11 cellular contexts compared by ENCODE assay signal in the genomic region with DNA sequence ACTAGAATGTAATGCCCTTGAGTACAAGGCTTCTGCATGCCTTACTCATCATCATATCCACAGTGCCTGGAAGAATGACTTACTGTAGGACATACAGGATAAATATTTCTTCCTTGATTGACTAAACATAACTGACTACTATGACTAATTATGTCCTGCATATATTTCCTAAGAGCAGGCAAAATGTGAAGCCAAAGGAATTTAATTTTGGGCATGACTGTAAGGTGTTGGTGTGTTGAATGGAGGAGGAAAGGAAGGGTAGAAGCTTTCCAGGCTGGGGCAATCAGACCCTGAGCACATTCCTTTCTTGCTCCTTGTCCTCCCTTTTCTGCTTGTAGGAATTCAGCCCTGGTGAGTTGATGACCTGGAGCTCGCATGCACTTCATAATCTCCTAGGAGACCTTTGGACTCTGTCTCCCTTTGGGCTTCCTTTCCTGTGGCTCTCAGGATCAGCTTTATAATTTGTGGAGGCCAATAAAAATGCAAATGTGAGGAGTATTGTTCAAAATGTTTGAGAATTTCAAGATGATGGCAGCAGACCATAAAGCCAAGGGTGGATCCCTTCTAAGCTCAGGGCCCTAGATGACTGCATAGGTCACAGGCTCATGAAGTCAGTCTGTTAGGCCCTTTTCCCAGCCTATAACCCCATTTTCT.
A peak's percentile ranks its signal among the peaks of the same experiment; 100 is the strongest.
DNase-seq lines count a peak whose midpoint lies in the region; ATAC-seq and TF ChIP-seq lines count a peak whose summit lies in the region.
"Had no signal": no experiment of that assay in that cellular context is flagged by ENCODE, and none has a peak within 500 bp of the region (broad histone marks: within the 10 kb centered on the region; RNA-seq: fewer than 3 reads in every experiment).

No MANE protein-coding gene starts in this region.

- no peaks in the 10 kb centered on the region for H3K36me3 ChIP-seq in left ventricle myocardium inferior
- no peaks in the 10 kb centered on the region for H3K36me3 ChIP-seq in right atrium auricular region
- no peaks in the 10 kb centered on the region for H3K36me3 ChIP-seq in hepatocyte (replicated peaks; ENCODE audit: insufficient read depth, low read depth)

- H3K36me3 Mint-ChIP-seq in WTC11, result no peaks in the 10 kb centered on the region
- H3K36me3 Mint-ChIP-seq: memory B cell had no signal

- H3K9me3 Mint-ChIP-seq in WTC11, result peaks cover 7% of the 10 kb centered on the region; the same call in 1 of the 2 replicates
- H3K9me3 Mint-ChIP-seq: memory B cell had no signal

- H3K4me3 Mint-ChIP-seq in WTC11, result no peak overlapping the region
- H3K4me3 Mint-ChIP-seq: memory B cell had no signal

- no peaks in the 10 kb centered on the region for H3K4me1 ChIP-seq in left ventricle myocardium inferior
- peaks cover 0 to 4% of the 10 kb centered on the region in 2 donors for H3K4me1 ChIP-seq in right atrium auricular region
- peaks cover 15% of the 10 kb centered on the region for H3K4me1 ChIP-seq in hepatocyte (ENCODE audit: insufficient read depth)

- H3K79me2 ChIP-seq in hepatocyte, result no peaks in the 10 kb centered on the region

- no peaks in the 10 kb centered on the region for H3K9me2 ChIP-seq in hepatocyte (replicated peaks; ENCODE audit: insufficient read depth)

- H2AFZ ChIP-seq in hepatocyte, result no peak overlapping the region

- intact Hi-C loops in left ventricle myocardium inferior (cut with micrococcal nuclease), result no loop called here

- no peaks in the 10 kb centered on the region for H4K20me1 ChIP-seq in hepatocyte (ENCODE audit: insufficient read depth, poor library complexity, severe bottlenecking)

- POLR2A ChIA-PET in WTC11 (lab: Charles Lee), result no interaction called here

- peaks cover 8% of the 10 kb centered on the region for H3K4me1 Mint-ChIP-seq in WTC11

- no peak for TF ChIP-seq CTCF in left ventricle myocardium inferior (IDR thresholded peaks at IDR 0.05; ENCODE audit: borderline replicate concordance)
- TF ChIP-seq CTCF in right atrium auricular region (IDR thresholded peaks at IDR 0.05), result no peak
- TF ChIP-seq CTCF in hepatocyte (IDR thresholded peaks at IDR 0.05; ENCODE audit: poor library complexity), result no peak
- TF ChIP-seq CTCF in WTC11 (IDR thresholded peaks at IDR 0.05), result no peak

- CTCF ChIA-PET in WTC11 (lab: Charles Lee), result interaction anchor here (1.3 to 1.7 kb wide), 2 partner anchors 18 to 156 kb away, joined by 4 to 5 read pairs; no protein-coding TSS in a partner anchor

- 65% methylated on average over 1 of the region's 1 CpG for WGBS in hepatocyte (ENCODE audit: low lambda C conversion rate, missing lambda C conversion rate)

- no peak overlapping the region for H3K4me3 ChIP-seq in left ventricle myocardium inferior
- H3K4me3 ChIP-seq in right atrium auricular region, result no peak overlapping the region
- no peak overlapping the region for H3K4me3 ChIP-seq in hepatocyte

- H3K27ac Mint-ChIP-seq in WTC11, result no peak overlapping the region
- H3K27ac Mint-ChIP-seq: memory B cell had no signal

- no peaks in the 10 kb centered on the region for H3K27me3 Mint-ChIP-seq in WTC11 (ENCODE audit: low read depth)

- no peak overlapping the region for H3K4me2 ChIP-seq in hepatocyte

- H3K9me3 ChIP-seq in left ventricle myocardium inferior (replicated peaks) (no peaks in the 10 kb centered on the region), right atrium auricular region (no peaks in the 10 kb centered on the region), hepatocyte (ENCODE audit: low read depth) (no peaks in the 10 kb centered on the region)

- ATAC-seq in WTC11 (no peak; the same call in 1 of the 2 replicates), GM18873 (IDR thresholded peaks at IDR 0.05; ENCODE audit: low FRiP score, unreplicated experiment) (no peak)

- no peaks in the 10 kb centered on the region for H3K27me3 ChIP-seq in left ventricle myocardium inferior (ENCODE audit: low read depth)
- no peaks in the 10 kb centered on the region for H3K27me3 ChIP-seq in right atrium auricular region
- no peaks in the 10 kb centered on the region for H3K27me3 ChIP-seq in hepatocyte

- no peak for DNase-seq in left ventricle myocardium inferior
- no peak for DNase-seq in right atrium auricular region (ENCODE audit: low spot score)
- peak; percentile 27 for DNase-seq in amniotic stem cell (lab: John Stamatoyannopoulos, UW)
- peak; percentile 34 for DNase-seq in hepatocyte (ENCODE audit: low spot score)
- no peak for DNase-seq in RPMI8226
- no peak for DNase-seq in WTC11 (ENCODE audit: low spot score)
- DNase-seq in activated CD4-positive, alpha-beta T cell treated with anti-CD3 and anti-CD28 coated beads, Interleukin-2, amount 50 U/mL, for 4 hours, result no peak
- DNase-seq: ACHN, anterior cingulate cortex had no signal

- H3K27ac ChIP-seq in left ventricle myocardium inferior (replicated peaks) (peak overlapping the region; percentile 16), right atrium auricular region (peak overlapping the region in 1 of 2 donors; percentile 34), hepatocyte (peak overlapping the region; percentile 73)

TF ChIP-seq in WTC11, 78 proteins besides CTCF, POLR2A, EP300 and RAD21:
- no peak for TF ChIP-seq SP1 (CRISPR knock-in tag; conservative IDR thresholded peaks at IDR 0.05)
- no peak for TF ChIP-seq SMAD4 (CRISPR knock-in tag; IDR thresholded peaks at IDR 0.05)
- TF ChIP-seq ZNF423 (CRISPR knock-in tag; IDR thresholded peaks at IDR 0.05), result no peak
- TF ChIP-seq, protein P1, sequence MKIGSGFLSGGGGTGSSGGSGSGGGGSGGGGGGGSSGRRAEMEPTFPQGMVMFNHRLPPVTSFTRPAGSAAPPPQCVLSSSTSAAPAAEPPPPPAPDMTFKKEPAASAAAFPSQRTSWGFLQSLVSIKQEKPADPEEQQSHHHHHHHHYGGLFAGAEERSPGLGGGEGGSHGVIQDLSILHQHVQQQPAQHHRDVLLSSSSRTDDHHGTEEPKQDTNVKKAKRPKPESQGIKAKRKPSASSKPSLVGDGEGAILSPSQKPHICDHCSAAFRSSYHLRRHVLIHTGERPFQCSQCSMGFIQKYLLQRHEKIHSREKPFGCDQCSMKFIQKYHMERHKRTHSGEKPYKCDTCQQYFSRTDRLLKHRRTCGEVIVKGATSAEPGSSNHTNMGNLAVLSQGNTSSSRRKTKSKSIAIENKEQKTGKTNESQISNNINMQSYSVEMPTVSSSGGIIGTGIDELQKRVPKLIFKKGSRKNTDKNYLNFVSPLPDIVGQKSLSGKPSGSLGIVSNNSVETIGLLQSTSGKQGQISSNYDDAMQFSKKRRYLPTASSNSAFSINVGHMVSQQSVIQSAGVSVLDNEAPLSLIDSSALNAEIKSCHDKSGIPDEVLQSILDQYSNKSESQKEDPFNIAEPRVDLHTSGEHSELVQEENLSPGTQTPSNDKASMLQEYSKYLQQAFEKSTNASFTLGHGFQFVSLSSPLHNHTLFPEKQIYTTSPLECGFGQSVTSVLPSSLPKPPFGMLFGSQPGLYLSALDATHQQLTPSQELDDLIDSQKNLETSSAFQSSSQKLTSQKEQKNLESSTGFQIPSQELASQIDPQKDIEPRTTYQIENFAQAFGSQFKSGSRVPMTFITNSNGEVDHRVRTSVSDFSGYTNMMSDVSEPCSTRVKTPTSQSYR (CRISPR knock-in tag; IDR thresholded peaks at IDR 0.05), result no peak
- TF ChIP-seq, protein P2, sequence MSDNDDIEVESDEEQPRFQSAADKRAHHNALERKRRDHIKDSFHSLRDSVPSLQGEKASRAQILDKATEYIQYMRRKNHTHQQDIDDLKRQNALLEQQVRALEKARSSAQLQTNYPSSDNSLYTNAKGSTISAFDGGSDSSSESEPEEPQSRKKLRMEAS (CRISPR knock-in tag; IDR thresholded peaks at IDR 0.05), result no peak

Comparison
In these comparisons a context has a peak if more than half of its experiments do, and no peak if none do; other contexts are left out.
1. DNase-seq: peak in amniotic stem cell (single experiment) and hepatocyte (single experiment); none in left ventricle myocardium inferior (single experiment), right atrium auricular region (single experiment), RPMI8226 (single experiment), WTC11 (single experiment) and activated CD4-positive, alpha-beta T cell treated with anti-CD3 and anti-CD28 coated beads, Interleukin-2, amount 50 U/mL, for 4 hours (0 of 2).